Comparison of ENCODE assay signal across 26 cellular contexts in genomic region chr3:2937055-2937454, GRCh38.
A peak's percentile ranks its signal among the peaks of the same experiment; 100 is the strongest.
DNase-seq lines count a peak whose midpoint lies in the region; ATAC-seq and TF ChIP-seq lines count a peak whose summit lies in the region.
"Had no signal": no experiment of that assay in that cellular context is flagged by ENCODE, and none has a peak within 500 bp of the region (broad histone marks: within the 10 kb centered on the region; RNA-seq: fewer than 3 reads in every experiment).

No MANE protein-coding gene starts in this region.

- WGBS in H9 (ENCODE audit: extremely low coverage, insufficient read length, low lambda C conversion rate), result no CpG with 5 or more reads among the region's 2 CpGs

- H3K18ac ChIP-seq in H9 (ENCODE audit: insufficient read length, low read depth, low read length), result no peak overlapping the region

- H3K27ac Mint-ChIP-seq in GM23338 (no peak overlapping the region), H9 (no peak overlapping the region)
- H3K27ac Mint-ChIP-seq: CD8-positive, alpha-beta T cell; T-helper 1 cell treated with Interleukin-12 subunit alpha and Interleukin-12 subunit beta and Interleukin-4 antibody, amounts not matched to agents 30 μg/mL and 1 μg/mL, for 36 hours had no signal

- H2BK15ac ChIP-seq in H9 (ENCODE audit: low read depth, low read length), result no peak overlapping the region

- no peaks in the 10 kb centered on the region for H3K9me2 ChIP-seq in GM23338 (ENCODE audit: insufficient read depth)

- no peak overlapping the region for H3K4ac ChIP-seq in H9 (ENCODE audit: low read depth, low read length)

- H3K4me1 Mint-ChIP-seq in GM23338 (no peaks in the 10 kb centered on the region), H9 (peaks cover 0 to 4% of the 10 kb centered on the region in 2 experiments; a peak in 3 of 4 replicates)

- peak overlapping the region; percentile 40 to 78 (median 58); a peak in 21 of 22 replicates for H3K4me2 ChIP-seq in BLaER1 treated with 17β-estradiol and CSF1 and Interleukin-3, amounts not matched to agents 10 nM and 100 nM
- H3K4me2 ChIP-seq in GM23338, result no peak overlapping the region
- H3K4me2 ChIP-seq in OCI-LY3 (ENCODE audit: low read length), result peak overlapping the region; percentile 43
- no peak overlapping the region for H3K4me2 ChIP-seq in H9 (ENCODE audit: insufficient read depth, insufficient read length, low read length)
- H3K4me2 ChIP-seq: A549 had no signal

- H2BK12ac ChIP-seq in H9 (ENCODE audit: insufficient read length, low read depth, low read length), result no peak overlapping the region

- H3K56ac ChIP-seq in H9 (ENCODE audit: insufficient read length, low read depth, low read length), result no peak overlapping the region

- no peaks in the 10 kb centered on the region for H3K79me2 ChIP-seq in GM23338 (replicated peaks; ENCODE audit: insufficient read depth)
- no peaks in the 10 kb centered on the region for H3K79me2 ChIP-seq in OCI-LY3 (ENCODE audit: low read length)
- no peaks in the 10 kb centered on the region for H3K79me2 ChIP-seq in H9 (ENCODE audit: insufficient read depth, low read length)

- no peaks in the 10 kb centered on the region for H4K20me1 ChIP-seq in BLaER1 treated with 17β-estradiol and CSF1 and Interleukin-3, amounts not matched to agents 10 nM and 100 nM
- H4K20me1 ChIP-seq in GM23338 (replicated peaks; ENCODE audit: insufficient read depth) (no peaks in the 10 kb centered on the region), OCI-LY3 (ENCODE audit: insufficient read depth, low read length) (no peaks in the 10 kb centered on the region), H9 (ENCODE audit: control insufficient read depth, insufficient read depth, insufficient read length) (no peaks in the 10 kb centered on the region)

- H2AFZ ChIP-seq in GM23338 (peak overlapping the region; percentile 70), OCI-LY3 (ENCODE audit: low read depth, low read length) (peak overlapping the region; percentile 56), H9 (ENCODE audit: low read length) (no peak overlapping the region)

- DNase-seq in GM23338 (ENCODE audit: low spot score) (no peak), glomerular visceral epithelial cell (ENCODE audit: extremely low spot score) (no peak), H9 (no peak)
- DNase-seq: AML-193; CD8-positive, alpha-beta T cell; DMS 273 treated with DMSO at 0.1 percent for 48 hours; DMS79; GF-D8; KG1; MM.1S; NCI-H1105 treated with DMSO at 0.1 percent for 48 hours; NCI-H146; NCI-H1930; NCI-H2107; NCI-H446; NCI-H526 treated with DMSO at 0.1 percent for 48 hours; SIG-M5; SW 1271 had no signal

- no peaks in the 10 kb centered on the region for H3K79me1 ChIP-seq in H9 (ENCODE audit: insufficient read depth, low read depth, low read length, poor library complexity, severe bottlenecking)

- H2BK5ac ChIP-seq in H9 (ENCODE audit: insufficient read length, low read length), result no peak overlapping the region

- no peaks in the 10 kb centered on the region for H3K23me2 ChIP-seq in H9 (ENCODE audit: insufficient read length, low read depth, low read length, poor library complexity, severe bottlenecking)

- no peak overlapping the region for H3K23ac ChIP-seq in H9 (ENCODE audit: insufficient read length, low read depth, low read length)

- H3K4me3 ChIP-seq in BLaER1 treated with 17β-estradiol and CSF1 and Interleukin-3, amounts not matched to agents 10 nM and 100 nM, result no peak overlapping the region; a peak in 1 of 20 replicates
- H3K4me3 ChIP-seq in GM23338 (no peak overlapping the region), OCI-LY3 (ENCODE audit: low read length) (peak overlapping the region; percentile 15)
- H3K4me3 ChIP-seq: A549 had no signal

- H3K14ac ChIP-seq in H9 (ENCODE audit: insufficient read depth, low read length), result no peak overlapping the region

- no peak overlapping the region for H4K8ac ChIP-seq in H9 (replicated peaks; ENCODE audit: insufficient read length, low read depth, low read length)

- no peaks in the 10 kb centered on the region for H3K27me3 ChIP-seq in BLaER1 treated with 17β-estradiol and CSF1 and Interleukin-3, amounts not matched to agents 10 nM and 100 nM
- H3K27me3 ChIP-seq in GM23338 (ENCODE audit: insufficient read depth), result no peaks in the 10 kb centered on the region
- no peaks in the 10 kb centered on the region for H3K27me3 ChIP-seq in OCI-LY3 (ENCODE audit: low read depth, low read length)
- no peaks in the 10 kb centered on the region for H3K27me3 ChIP-seq in H9 (ENCODE audit: insufficient read depth, low read length)

- no peak overlapping the region for H4K5ac ChIP-seq in H9 (ENCODE audit: insufficient read length, low read depth, low read length)

- no peak overlapping the region; a peak in 1 of 22 replicates for H3K9ac ChIP-seq in BLaER1 treated with 17β-estradiol and CSF1 and Interleukin-3, amounts not matched to agents 10 nM and 100 nM
- H3K9ac ChIP-seq in OCI-LY3 (ENCODE audit: low read length) (peak overlapping the region; percentile 33; the same call in 1 of the 2 replicates), H9 (ENCODE audit: extremely low read depth, insufficient read length, low read length) (no peak overlapping the region)

- H3F3A ChIP-seq in GM23338 (replicated peaks; ENCODE audit: low read depth), result no peaks in the 10 kb centered on the region

- H3K9me3 Mint-ChIP-seq in GM23338 (peaks cover 98% of the 10 kb centered on the region), H9 (peaks cover 3 to 4% of the 10 kb centered on the region in 2 experiments; a peak in 3 of 5 replicates)
- H3K9me3 Mint-ChIP-seq: CD8-positive, alpha-beta T cell; T-helper 1 cell treated with Interleukin-12 subunit alpha and Interleukin-12 subunit beta and Interleukin-4 antibody, amounts not matched to agents 30 μg/mL and 1 μg/mL, for 36 hours had no signal

- peaks cover 7 to 30% (median 22%) of the 10 kb centered on the region in 10 experiments; a peak in 19 of 20 replicates for H3K4me1 ChIP-seq in BLaER1 treated with 17β-estradiol and CSF1 and Interleukin-3, amounts not matched to agents 10 nM and 100 nM
- H3K4me1 ChIP-seq in GM23338 (ENCODE audit: insufficient read depth), result 0 out of 2 replicates have a peak, but pooled peaks cover 4% of the 10 kb centered on the region
- peaks cover 54% of the 10 kb centered on the region for H3K4me1 ChIP-seq in OCI-LY3 (ENCODE audit: low read length)
- no peaks in the 10 kb centered on the region; the same call in 1 of the 2 replicates for H3K4me1 ChIP-seq in H9 (ENCODE audit: insufficient read depth, low read length)
- H3K4me1 ChIP-seq: A549 had no signal

- H3K4me3 Mint-ChIP-seq in GM23338 (no peak overlapping the region), H9 (no peak overlapping the region)
- H3K4me3 Mint-ChIP-seq: CD8-positive, alpha-beta T cell; T-helper 1 cell treated with Interleukin-12 subunit alpha and Interleukin-12 subunit beta and Interleukin-4 antibody, amounts not matched to agents 30 μg/mL and 1 μg/mL, for 36 hours had no signal

- no peak for ATAC-seq in GM23338
- no peak for ATAC-seq in GM21526 (IDR thresholded peaks at IDR 0.05; ENCODE audit: low FRiP score, unreplicated experiment)
- ATAC-seq: A549; CD8-positive, alpha-beta T cell; HCT116 had no signal

- H3K27me3 Mint-ChIP-seq in GM23338 (ENCODE audit: insufficient read depth, low read depth, poor library complexity), result peaks cover 3% of the 10 kb centered on the region
- peaks cover 2% of the 10 kb centered on the region; the same call in 1 of the 2 replicates for H3K27me3 Mint-ChIP-seq in H9 (ENCODE audit: low read depth)

- H2BK120ac ChIP-seq in H9 (ENCODE audit: low read depth, low read length, poor library complexity, severe bottlenecking), result no peak overlapping the region

- H3K27ac ChIP-seq in BLaER1 treated with 17β-estradiol and CSF1 and Interleukin-3, amounts not matched to agents 10 nM and 100 nM, result peak overlapping the region in 3 of 11 experiments; percentile 2 to 79 (median 69); a peak in 5 of 22 replicates
- no peak overlapping the region for H3K27ac ChIP-seq in GM23338 (ENCODE audit: low read depth)
- H3K27ac ChIP-seq in OCI-LY3 (ENCODE audit: low read length), result peak overlapping the region; percentile 60
- H3K27ac ChIP-seq in VCaP, result peak overlapping the region; percentile 62
- no peak overlapping the region for H3K27ac ChIP-seq in H9 (ENCODE audit: insufficient read length, low read depth, low read length)
- H3K27ac ChIP-seq: A549, C4-2B had no signal

- no peak overlapping the region for H3T11ph ChIP-seq in H9 (ENCODE audit: low read length)

- H4K91ac ChIP-seq in H9 (ENCODE audit: insufficient read length, low read depth, low read length), result no peak overlapping the region

- H3K36me3 Mint-ChIP-seq in GM23338 (ENCODE audit: low read depth) (peaks cover 57% of the 10 kb centered on the region), H9 (ENCODE audit: insufficient read depth in 1 of 3, low read depth in 3 of 3) (peaks cover 0 to 4% (median 0%) of the 10 kb centered on the region in 3 experiments; a peak in 4 of 7 replicates)
- H3K36me3 Mint-ChIP-seq: CD8-positive, alpha-beta T cell had no signal

- TF ChIP-seq CTCF in GM23338 (conservative IDR thresholded peaks at IDR 0.05; ENCODE audit: low read depth in 2 of 2) (no peak), OCI-LY3 (IDR thresholded peaks at IDR 0.05; ENCODE audit: low read depth, low read length) (no peak), VCaP (conservative IDR thresholded peaks at IDR 0.05) (no peak), H9 (conservative IDR thresholded peaks at IDR 0.05) (no peak)

- no peak overlapping the region for H2AK5ac ChIP-seq in H9 (ENCODE audit: insufficient read length, low read length)

- H2BK20ac ChIP-seq in H9 (ENCODE audit: low read depth, low read length, poor library complexity, severe bottlenecking), result no peak overlapping the region

- H3K9me3 ChIP-seq in BLaER1 treated with 17β-estradiol and CSF1 and Interleukin-3, amounts not matched to agents 10 nM and 100 nM (replicated peaks in 1 of 11), result no peaks in the 10 kb centered on the region
- H3K9me3 ChIP-seq in OCI-LY3 (ENCODE audit: insufficient read depth, low read length), result no peaks in the 10 kb centered on the region
- no peaks in the 10 kb centered on the region for H3K9me3 ChIP-seq in H9 (ENCODE audit: control insufficient read depth, low read depth, low read length)
- H3K9me3 ChIP-seq: A549 had no signal

- no peaks in the 10 kb centered on the region for H3K36me3 ChIP-seq in BLaER1 treated with 17β-estradiol and CSF1 and Interleukin-3, amounts not matched to agents 10 nM and 100 nM
- H3K36me3 ChIP-seq in GM23338 (ENCODE audit: insufficient read depth), result no peaks in the 10 kb centered on the region
- no peaks in the 10 kb centered on the region for H3K36me3 ChIP-seq in OCI-LY3 (replicated peaks; ENCODE audit: low read depth, low read length)

TF ChIP-seq in GM23338, 12 proteins besides CTCF, POLR2A, EP300 and RAD21 (continues in another document):
- no peak for TF ChIP-seq POLR2AphosphoS5 (IDR thresholded peaks at IDR 0.05; ENCODE audit: low read depth)
- no peak for TF ChIP-seq EZH2 (IDR thresholded peaks at IDR 0.05; ENCODE audit: low read depth, unreplicated experiment)

Comparison
In these comparisons a context has a peak if more than half of its experiments do, and no peak if none do; other contexts are left out.
1. H3K27ac ChIP-seq: peak in OCI-LY3 (single experiment) and VCaP (single experiment); none in GM23338 (single experiment) and H9 (single experiment).
2. H3K4me2 ChIP-seq: peak in BLaER1 treated with 17β-estradiol and CSF1 and Interleukin-3, amounts not matched to agents 10 nM and 100 nM (11 of 11) and OCI-LY3 (single experiment); none in GM23338 (single experiment) and H9 (single experiment).